Comparison of ENCODE assay signal across 6 cellular contexts in genomic region chr5:120869831-120870230, GRCh38.
"Had no signal": no experiment of that assay in that cellular context is flagged by ENCODE, and none has a peak within 500 bp of the region (broad histone marks: within the 10 kb centered on the region; RNA-seq: fewer than 3 reads in every experiment).

No MANE protein-coding gene starts in this region.

- DNase-seq: IMR-90, KBM-7, KG1 had no signal

- H3K4me3 ChIP-seq: K562 had no signal

- H3K27ac ChIP-seq: HL-60 had no signal

- ATAC-seq: HepG2, K562 had no signal
